In genomic region chr4:4866124-4866832, GRCh38 we compare ENCODE assay signal across 11 cellular contexts. TPM values are rescaled to one million over a fixed set of nuclear protein-coding genes. Genes with fewer than 3 reads are reported as not detected.
DNase-seq lines count a peak whose midpoint lies in the region; ATAC-seq and TF ChIP-seq lines count a peak whose summit lies in the region.
"Had no signal": no experiment of that assay in that cellular context is flagged by ENCODE, and none has a peak within 500 bp of the region (broad histone marks: within the 10 kb centered on the region; RNA-seq: fewer than 3 reads in every experiment).

No MANE protein-coding gene starts in this region.

- ATAC-seq in Right ventricle myocardium superior (ENCODE audit: poor library complexity): no peak
- ATAC-seq: Panc1 had no signal

- peaks cover 5% of the 10 kb centered on the region for H3K4me1 Mint-ChIP-seq in activated T-helper 1 cell treated with anti-CD3 and anti-CD28 coated beads, Interleukin-12 subunit alpha, Interleukin-12 subunit beta, Interleukin-2, Interleukin-4 antibody, amounts not matched to agents 30 ng/mL and 10 ng/mL and 1 ng/mL, durations not matched to agents 14 hours and 24 hours and 36 hours (ENCODE audit: low read depth)
- H3K4me1 Mint-ChIP-seq in type B pancreatic cell (ENCODE audit: unreplicated experiment): peaks cover 31% of the 10 kb centered on the region

- peak; percentile 35 to 46 for DNase-seq in cardiac muscle cell (ENCODE audit: low read depth in 1 of 2, low spot score in 1 of 2)
- DNase-seq in Right ventricle myocardium superior: no peak
- DNase-seq in activated T-helper 1 cell treated with anti-CD3 and anti-CD28 coated beads, Interleukin-12 subunit alpha, Interleukin-12 subunit beta, Interleukin-2, Interleukin-4 antibody, amounts not matched to agents 30 ng/mL and 10 ng/mL and 1 ng/mL, durations not matched to agents 14 hours and 24 hours and 36 hours (ENCODE audit: low spot score): no peak
- peak; percentile 74 for DNase-seq in type B pancreatic cell (ENCODE audit: extremely low spot score, unreplicated experiment)
- no peak for DNase-seq in activated CD4-positive, alpha-beta T cell treated with anti-CD3 and anti-CD28 coated beads for 48 hours
- DNase-seq in stimulated activated CD4-positive, alpha-beta T cell treated with anti-CD3 and anti-CD28 coated beads, Interleukin-4, amount 100 ng/mL, for 4 hours: no peak
- no peak for DNase-seq in HT-29 (ENCODE audit: low spot score)
- DNase-seq: central memory CD4-positive, alpha-beta T cell; pancreas had no signal

- peaks cover 100% of the 10 kb centered on the region for H3K27me3 ChIP-seq in cardiac muscle cell
- H3K27me3 ChIP-seq in layer of hippocampus (ENCODE audit: control insufficient read depth, insufficient read depth, low read length): peaks cover 51% of the 10 kb centered on the region

- no peaks in the 10 kb centered on the region for H3K36me3 ChIP-seq in cardiac muscle cell
- H3K36me3 ChIP-seq: pancreas had no signal

- peak overlapping the region; percentile 30 for H3K4me3 ChIP-seq in cardiac muscle cell

- intact Hi-C loops in Right ventricle myocardium superior (cut with DNase I): no loop called here
- intact Hi-C loops in activated T-helper 1 cell treated with anti-CD3 and anti-CD28 coated beads, Interleukin-12 subunit alpha, Interleukin-12 subunit beta, Interleukin-2, Interleukin-4 antibody, amounts not matched to agents 30 ng/mL and 10 ng/mL and 1 ng/mL, durations not matched to agents 14 hours and 24 hours and 36 hours (cut with micrococcal nuclease): loop anchor here (10.0 kb wide), 1 partner anchor 821 kb away; no protein-coding TSS in a partner anchor

- peaks cover 72% of the 10 kb centered on the region for H3K27me3 Mint-ChIP-seq in activated T-helper 1 cell treated with anti-CD3 and anti-CD28 coated beads, Interleukin-12 subunit alpha, Interleukin-12 subunit beta, Interleukin-2, Interleukin-4 antibody, amounts not matched to agents 30 ng/mL and 10 ng/mL and 1 ng/mL, durations not matched to agents 14 hours and 24 hours and 36 hours (ENCODE audit: insufficient read depth)
- H3K27me3 Mint-ChIP-seq in type B pancreatic cell: peaks cover 56% of the 10 kb centered on the region

- no peak overlapping the region for H3K27ac ChIP-seq in cardiac muscle cell
- H3K27ac ChIP-seq in layer of hippocampus (ENCODE audit: low read depth, low read length): peak overlapping the region; percentile 10
- H3K27ac ChIP-seq: pancreas had no signal

- TF ChIP-seq CTCF in cardiac muscle cell (IDR thresholded peaks at IDR 0.05; ENCODE audit: low read depth, low read length) (no peak), type B pancreatic cell (conservative IDR thresholded peaks at IDR 0.05) (no peak)

- peaks cover 2% of the 10 kb centered on the region for H3K36me3 Mint-ChIP-seq in activated T-helper 1 cell treated with anti-CD3 and anti-CD28 coated beads, Interleukin-12 subunit alpha, Interleukin-12 subunit beta, Interleukin-2, Interleukin-4 antibody, amounts not matched to agents 30 ng/mL and 10 ng/mL and 1 ng/mL, durations not matched to agents 14 hours and 24 hours and 36 hours (ENCODE audit: low read depth)
- H3K36me3 Mint-ChIP-seq in type B pancreatic cell: peaks cover 20% of the 10 kb centered on the region

- H3K27ac Mint-ChIP-seq in activated T-helper 1 cell treated with anti-CD3 and anti-CD28 coated beads, Interleukin-12 subunit alpha, Interleukin-12 subunit beta, Interleukin-2, Interleukin-4 antibody, amounts not matched to agents 30 ng/mL and 10 ng/mL and 1 ng/mL, durations not matched to agents 14 hours and 24 hours and 36 hours: peak overlapping the region; percentile 65
- H3K27ac Mint-ChIP-seq in type B pancreatic cell: peak overlapping the region; percentile 68

- no peaks in the 10 kb centered on the region for H3K4me1 ChIP-seq in cardiac muscle cell (ENCODE audit: low read depth)

- no peak overlapping the region for H3K4me3 Mint-ChIP-seq in activated T-helper 1 cell treated with anti-CD3 and anti-CD28 coated beads, Interleukin-12 subunit alpha, Interleukin-12 subunit beta, Interleukin-2, Interleukin-4 antibody, amounts not matched to agents 30 ng/mL and 10 ng/mL and 1 ng/mL, durations not matched to agents 14 hours and 24 hours and 36 hours
- peak overlapping the region; percentile 89 for H3K4me3 Mint-ChIP-seq in type B pancreatic cell

- no peaks in the 10 kb centered on the region for H3K9me3 ChIP-seq in cardiac muscle cell (ENCODE audit: low read depth)
- H3K9me3 ChIP-seq: pancreas had no signal

- no peaks in the 10 kb centered on the region for H3K9me3 Mint-ChIP-seq in activated T-helper 1 cell treated with anti-CD3 and anti-CD28 coated beads, Interleukin-12 subunit alpha, Interleukin-12 subunit beta, Interleukin-2, Interleukin-4 antibody, amounts not matched to agents 30 ng/mL and 10 ng/mL and 1 ng/mL, durations not matched to agents 14 hours and 24 hours and 36 hours
- H3K9me3 Mint-ChIP-seq in type B pancreatic cell: no peaks in the 10 kb centered on the region

RNA-seq across cellular contexts. Expression of gene MSX1, which starts 6.8 kb away (rescaled TPM):
- total RNA-seq in cardiac muscle cell: 15.6 and 25.2 TPM in 2 replicates
- polyA plus RNA-seq in cardiac muscle cell: 12.5 and 27.5 TPM in 2 replicates
- total RNA-seq in Right ventricle myocardium superior: 3.9 TPM
- not detected in 2 replicates for total RNA-seq in activated T-helper 1 cell treated with anti-CD3 and anti-CD28 coated beads, Interleukin-12 subunit alpha, Interleukin-12 subunit beta, Interleukin-2, Interleukin-4 antibody, amounts not matched to agents 30 ng/mL and 10 ng/mL and 1 ng/mL, durations not matched to agents 14 hours and 24 hours and 36 hours
- total RNA-seq in type B pancreatic cell (ENCODE audit: low replicate concordance): 7.4 and 67.3 TPM in 2 replicates
- total RNA-seq in HT-29 (2014; rRNA removed; shearing (Covaris generic)): 0.03 and 0.18 TPM in 2 replicates

Comparison
In these comparisons a context has a peak if more than half of its experiments do, and no peak if none do; other contexts are left out.
1. DNase-seq: peak in cardiac muscle cell (2 of 2) and type B pancreatic cell (single experiment); none in Right ventricle myocardium superior (single experiment), activated T-helper 1 cell treated with anti-CD3 and anti-CD28 coated beads, Interleukin-12 subunit alpha, Interleukin-12 subunit beta, Interleukin-2, Interleukin-4 antibody, amounts not matched to agents 30 ng/mL and 10 ng/mL and 1 ng/mL, durations not matched to agents 14 hours and 24 hours and 36 hours (single experiment), activated CD4-positive, alpha-beta T cell treated with anti-CD3 and anti-CD28 coated beads for 48 hours (single experiment), stimulated activated CD4-positive, alpha-beta T cell treated with anti-CD3 and anti-CD28 coated beads, Interleukin-4, amount 100 ng/mL, for 4 hours (0 of 2) and HT-29 (single experiment).